38 cellular contexts compared by ENCODE assay signal in genomic region chr14:23617539-23617938, GRCh38. TPM values are rescaled to one million over a fixed set of nuclear protein-coding genes. Genes with fewer than 3 reads are reported as not detected.
"Had no signal": no experiment of that assay in that cellular context is flagged by ENCODE, and none has a peak within 500 bp of the region (broad histone marks: within the 10 kb centered on the region; RNA-seq: fewer than 3 reads in every experiment).

No MANE protein-coding gene starts in this region.

- H3K36me3 ChIP-seq: ascending aorta, cardiac muscle cell had no signal

- H3K27me3 ChIP-seq: ascending aorta had no signal

- H3K27ac ChIP-seq: ascending aorta, cardiac muscle cell, VCaP had no signal

- H3K4me3 ChIP-seq: ascending aorta, cardiac muscle cell had no signal

- H3K4me1 Mint-ChIP-seq: activated CD4-positive, alpha-beta memory T cell treated with anti-CD3 and anti-CD28 coated beads, Interleukin-2, amount 10 ng/mL, durations not matched to agents 7 days and 5 days; activated CD4-positive, alpha-beta T cell treated with anti-CD3 and anti-CD28 coated beads for 36 hours; activated CD4-positive, alpha-beta T cell treated with anti-CD3 and anti-CD28 coated beads, Interleukin-2, amount 10 ng/mL, durations not matched to agents 7 days and 5 days; activated naive CD4-positive, alpha-beta T cell treated with anti-CD3 and anti-CD28 coated beads, Interleukin-2, amount 10 ng/mL, durations not matched to agents 7 days and 5 days; activated naive CD8-positive, alpha-beta T cell treated with anti-CD3 and anti-CD28 coated beads, Interleukin-2, amount 10 ng/mL, durations not matched to agents 7 days and 5 days; brain; central memory CD8-positive, alpha-beta T cell had no signal

- H3K4me1 ChIP-seq: ascending aorta had no signal

- DNase-seq: activated CD4-positive, alpha-beta memory T cell treated with anti-CD3 and anti-CD28 coated beads, Interleukin-2, amount 10 ng/mL, durations not matched to agents 7 days and 5 days; activated CD4-positive, alpha-beta T cell treated with anti-CD3 and anti-CD28 coated beads for 1 hour; activated CD4-positive, alpha-beta T cell treated with anti-CD3 and anti-CD28 coated beads for 36 hours; activated CD4-positive, alpha-beta T cell treated with anti-CD3 and anti-CD28 coated beads for 48 hours; activated CD4-positive, alpha-beta T cell treated with anti-CD3 and anti-CD28 coated beads, Interleukin-2, amount 10 ng/mL, durations not matched to agents 7 days and 5 days; activated CD4-positive, alpha-beta T cell treated with anti-CD3 and anti-CD28 coated beads, Interleukin-2, amount 50 U/mL, for 48 hours; activated CD4-positive, CD25-positive, alpha-beta regulatory T cell; activated CD8-positive, alpha-beta memory T cell treated with anti-CD3 and anti-CD28 coated beads for 24 hours; activated CD8-positive, alpha-beta memory T cell treated with anti-CD3 and anti-CD28 coated beads, Interleukin-2, amount 10 ng/mL, durations not matched to agents 7 days and 5 days; activated CD8-positive, alpha-beta memory T cell treated with anti-CD3 and anti-CD28 coated beads, Interleukin-2, amount 50 U/mL, for 48 hours; activated CD8-positive, alpha-beta T cell treated with anti-CD3 and anti-CD28 coated beads, Interleukin-2, amount 10 ng/mL, durations not matched to agents 7 days and 5 days; activated effector memory CD4-positive, alpha-beta T cell treated with Interleukin-2 at 50 U/mL for 16 hours; activated gamma-delta T cell; activated naive CD4-positive, alpha-beta T cell treated with anti-CD3 and anti-CD28 coated beads, Interleukin-2, amount 10 ng/mL, durations not matched to agents 7 days and 5 days; activated naive CD4-positive, alpha-beta T cell treated with Interleukin-2 at 50 U/mL for 16 hours; activated naive CD8-positive, alpha-beta T cell treated with anti-CD3 and anti-CD28 coated beads, Interleukin-2, amount 10 ng/mL, durations not matched to agents 7 days and 5 days; activated naive CD8-positive, alpha-beta T cell treated with anti-CD3 and anti-CD28 coated beads, Interleukin-2, amount 50 U/mL, for 24 hours; activated T-cell treated with anti-CD3 and anti-CD28 coated beads, Interleukin-2, amount 50 U/mL, for 24 hours; activated T-cell treated with anti-CD3 and anti-CD28 coated beads, Interleukin-2, amount 50 U/mL, for 48 hours; amygdala; anterior cingulate cortex; caudate nucleus; cerebellar nuclear complex; T-helper 1 cell; T-helper 2 cell; T-helper 9 cell had no signal

- H3K4me3 Mint-ChIP-seq: activated CD4-positive, alpha-beta memory T cell treated with anti-CD3 and anti-CD28 coated beads, Interleukin-2, amount 10 ng/mL, durations not matched to agents 7 days and 5 days; activated CD4-positive, alpha-beta T cell treated with anti-CD3 and anti-CD28 coated beads for 36 hours; activated CD4-positive, alpha-beta T cell treated with anti-CD3 and anti-CD28 coated beads, Interleukin-2, amount 10 ng/mL, durations not matched to agents 7 days and 5 days; activated CD8-positive, alpha-beta memory T cell treated with anti-CD3 and anti-CD28 coated beads, Interleukin-2, amount 10 ng/mL, durations not matched to agents 7 days and 5 days; activated CD8-positive, alpha-beta T cell treated with anti-CD3 and anti-CD28 coated beads, Interleukin-2, amount 10 ng/mL, durations not matched to agents 7 days and 5 days; activated naive CD4-positive, alpha-beta T cell treated with anti-CD3 and anti-CD28 coated beads, Interleukin-2, amount 10 ng/mL, durations not matched to agents 7 days and 5 days; activated naive CD4-positive, alpha-beta T cell treated with anti-CD3 and anti-CD28 coated beads, Interleukin-2, amount 50 U/mL, for 24 hours; activated naive CD8-positive, alpha-beta T cell; activated naive CD8-positive, alpha-beta T cell treated with anti-CD3 and anti-CD28 coated beads, Interleukin-2, amount 10 ng/mL, durations not matched to agents 7 days and 5 days; activated naive CD8-positive, alpha-beta T cell treated with anti-CD3 and anti-CD28 coated beads, Interleukin-2, amount 50 U/mL, for 24 hours; activated T-cell treated with anti-CD3 and anti-CD28 coated beads, Interleukin-2, amount 50 U/mL, for 24 hours; brain; central memory CD8-positive, alpha-beta T cell; T-helper 1 cell treated with Interleukin-12 subunit alpha and Interleukin-12 subunit beta and Interleukin-4 antibody, amounts not matched to agents 30 μg/mL and 1 μg/mL, for 36 hours; T-helper 2 cell treated with Interferon-gamma antibody and Interleukin-4, amounts not matched to agents 5 μg/mL and 100 μg/mL, for 36 hours had no signal

- H3K9me3 ChIP-seq: ascending aorta had no signal

- H3K27ac Mint-ChIP-seq: activated CD4-positive, alpha-beta memory T cell treated with anti-CD3 and anti-CD28 coated beads, Interleukin-2, amount 10 ng/mL, durations not matched to agents 7 days and 5 days; activated CD4-positive, alpha-beta T cell treated with anti-CD3 and anti-CD28 coated beads for 36 hours; activated CD4-positive, alpha-beta T cell treated with anti-CD3 and anti-CD28 coated beads, Interleukin-2, amount 10 ng/mL, durations not matched to agents 7 days and 5 days; activated CD8-positive, alpha-beta memory T cell treated with anti-CD3 and anti-CD28 coated beads, Interleukin-2, amount 10 ng/mL, durations not matched to agents 7 days and 5 days; activated CD8-positive, alpha-beta T cell treated with anti-CD3 and anti-CD28 coated beads, Interleukin-2, amount 10 ng/mL, durations not matched to agents 7 days and 5 days; activated naive CD4-positive, alpha-beta T cell treated with anti-CD3 and anti-CD28 coated beads, Interleukin-2, amount 10 ng/mL, durations not matched to agents 7 days and 5 days; activated naive CD4-positive, alpha-beta T cell treated with anti-CD3 and anti-CD28 coated beads, Interleukin-2, amount 50 U/mL, for 24 hours; activated naive CD8-positive, alpha-beta T cell; activated naive CD8-positive, alpha-beta T cell treated with anti-CD3 and anti-CD28 coated beads, Interleukin-2, amount 10 ng/mL, durations not matched to agents 7 days and 5 days; activated naive CD8-positive, alpha-beta T cell treated with anti-CD3 and anti-CD28 coated beads, Interleukin-2, amount 50 U/mL, for 24 hours; activated T-cell treated with anti-CD3 and anti-CD28 coated beads, Interleukin-2, amount 50 U/mL, for 24 hours; activated T-helper 2 cell treated with anti-CD3 and anti-CD28 coated beads, Interferon-gamma antibody, Interleukin-2, Interleukin-4, amounts not matched to agents 10 μg/mL and 5 μg/mL and 100 μg/mL, durations not matched to agents 14 hours and 24 hours and 36 hours; brain; T-helper 1 cell treated with Interleukin-12 subunit alpha and Interleukin-12 subunit beta and Interleukin-4 antibody, amounts not matched to agents 30 μg/mL and 1 μg/mL, for 36 hours; T-helper 2 cell treated with Interferon-gamma antibody and Interleukin-4, amounts not matched to agents 5 μg/mL and 100 μg/mL, for 36 hours had no signal

- H3K27me3 Mint-ChIP-seq: activated naive CD8-positive, alpha-beta T cell; activated naive CD8-positive, alpha-beta T cell treated with anti-CD3 and anti-CD28 coated beads, Interleukin-2, amount 50 U/mL, for 24 hours; activated T-cell treated with anti-CD3 and anti-CD28 coated beads, Interleukin-2, amount 50 U/mL, for 24 hours had no signal

- ATAC-seq: activated CD4-positive, alpha-beta T cell treated with anti-CD3 and anti-CD28 coated beads for 36 hours; activated CD4-positive, CD25-positive, alpha-beta regulatory T cell treated with anti-CD3 and anti-CD28 coated beads, Interleukin-2, amount 50 U/mL, for 24 hours; activated CD8-positive, alpha-beta memory T cell treated with anti-CD3 and anti-CD28 coated beads, Interleukin-2, amount 10 ng/mL, durations not matched to agents 7 days and 5 days; activated CD8-positive, alpha-beta T cell treated with anti-CD3 and anti-CD28 coated beads, Interleukin-2, amount 10 ng/mL, durations not matched to agents 7 days and 5 days; activated naive CD8-positive, alpha-beta T cell treated with anti-CD3 and anti-CD28 coated beads, Interleukin-2, amount 50 U/mL, for 24 hours had no signal

- H3K9me3 Mint-ChIP-seq: activated CD4-positive, alpha-beta memory T cell treated with anti-CD3 and anti-CD28 coated beads, Interleukin-2, amount 10 ng/mL, durations not matched to agents 7 days and 5 days; activated CD4-positive, alpha-beta T cell treated with anti-CD3 and anti-CD28 coated beads, Interleukin-2, amount 10 ng/mL, durations not matched to agents 7 days and 5 days; activated naive CD4-positive, alpha-beta T cell treated with anti-CD3 and anti-CD28 coated beads, Interleukin-2, amount 10 ng/mL, durations not matched to agents 7 days and 5 days; activated naive CD4-positive, alpha-beta T cell treated with anti-CD3 and anti-CD28 coated beads, Interleukin-2, amount 50 U/mL, for 24 hours; activated naive CD8-positive, alpha-beta T cell treated with anti-CD3 and anti-CD28 coated beads, Interleukin-2, amount 50 U/mL, for 24 hours; activated T-cell treated with anti-CD3 and anti-CD28 coated beads, Interleukin-2, amount 50 U/mL, for 24 hours; activated T-helper 2 cell treated with anti-CD3 and anti-CD28 coated beads, Interferon-gamma antibody, Interleukin-2, Interleukin-4, amounts not matched to agents 10 μg/mL and 5 μg/mL and 100 μg/mL, durations not matched to agents 14 hours and 24 hours and 36 hours; central memory CD8-positive, alpha-beta T cell; T-helper 1 cell treated with Interleukin-12 subunit alpha and Interleukin-12 subunit beta and Interleukin-4 antibody, amounts not matched to agents 30 μg/mL and 1 μg/mL, for 36 hours; T-helper 2 cell treated with Interferon-gamma antibody and Interleukin-4, amounts not matched to agents 5 μg/mL and 100 μg/mL, for 36 hours had no signal

- H3K36me3 Mint-ChIP-seq: activated CD8-positive, alpha-beta memory T cell treated with anti-CD3 and anti-CD28 coated beads, Interleukin-2, amount 10 ng/mL, durations not matched to agents 7 days and 5 days; activated naive CD4-positive, alpha-beta T cell treated with anti-CD3 and anti-CD28 coated beads, Interleukin-2, amount 10 ng/mL, durations not matched to agents 7 days and 5 days; activated naive CD8-positive, alpha-beta T cell; brain had no signal

RNA-seq across cellular contexts. Expression of gene DHRS2, which starts 18.6 kb away (rescaled TPM):
- total RNA-seq: ascending aorta, bronchial epithelial cell, cardiac muscle cell had no signal

RNA-seq across cellular contexts. Expression of gene JPH4, which starts 38.9 kb away (rescaled TPM):
- total RNA-seq: activated CD4-positive, alpha-beta memory T cell treated with anti-CD3 and anti-CD28 coated beads, Interleukin-2, amount 10 ng/mL, durations not matched to agents 7 days and 5 days; activated CD4-positive, alpha-beta T cell treated with anti-CD3 and anti-CD28 coated beads for 36 hours; activated CD4-positive, alpha-beta T cell treated with anti-CD3 and anti-CD28 coated beads, Interleukin-2, amount 10 ng/mL, durations not matched to agents 7 days and 5 days; activated CD8-positive, alpha-beta T cell treated with anti-CD3 and anti-CD28 coated beads, Interleukin-2, amount 10 ng/mL, durations not matched to agents 7 days and 5 days; activated naive CD8-positive, alpha-beta T cell treated with anti-CD3 and anti-CD28 coated beads, Interleukin-2, amount 10 ng/mL, durations not matched to agents 7 days and 5 days; bronchial epithelial cell had no signal
